In genomic region chr2:59850554-59850953, GRCh38 we compare ENCODE assay signal across 30 cellular contexts.
"Had no signal": no experiment of that assay in that cellular context is flagged by ENCODE, and none has a peak within 500 bp of the region (broad histone marks: within the 10 kb centered on the region; RNA-seq: fewer than 3 reads in every experiment).

No MANE protein-coding gene starts in this region.

- H3K36me3 Mint-ChIP-seq: mesothelial cell of epicardium; naive B cell; natural killer cell; stimulated activated memory B cell treated with anti-CD40 and anti-IgM and Interleukin-4, amounts not matched to agents 10 μg/mL and 1 μg/mL and 100 μg/mL, for 72 hours; type B pancreatic cell had no signal

- H3K4me3 Mint-ChIP-seq: mesothelial cell of epicardium; naive B cell; natural killer cell; nephron progenitor cell; stimulated activated memory B cell treated with anti-CD40 and anti-IgM and Interleukin-4, amounts not matched to agents 10 μg/mL and 1 μg/mL and 100 μg/mL, for 72 hours; stimulated activated naive CD8-positive, alpha-beta T cell treated with anti-CD3 and anti-CD28 coated beads, Interleukin-15, amount 100 ng/mL, for 72 hours; type B pancreatic cell had no signal

- H3K27me3 Mint-ChIP-seq: naive B cell; stimulated activated naive CD8-positive, alpha-beta T cell treated with anti-CD3 and anti-CD28 coated beads, Interleukin-15, amount 100 ng/mL, for 72 hours had no signal

- H3K9me3 Mint-ChIP-seq: nephron progenitor cell; stimulated activated memory B cell treated with anti-CD40 and anti-IgM and Interleukin-4, amounts not matched to agents 10 μg/mL and 1 μg/mL and 100 μg/mL, for 72 hours; type B pancreatic cell had no signal

- DNase-seq: hippocampal formation; kidney glomerular epithelial cell; left colon; left lung; lower lobe of right lung; mammary epithelial cell; mesendoderm; naive B cell; natural killer cell; nephron progenitor cell; nucleus accumbens; pancreas; posterior cingulate gyrus; retina; right cardiac atrium; stimulated activated CD4-positive, alpha-beta T cell treated with anti-CD3 and anti-CD28 coated beads, Interleukin-1b, Interleukin-23, amount 100 ng/mL, for 48 hours; stimulated activated CD4-positive, alpha-beta T cell treated with anti-CD3 and anti-CD28 coated beads, Interleukin-2, amount 100 ng/mL, for 48 hours; stimulated activated CD4-positive, alpha-beta T cell treated with anti-CD3 and anti-CD28 coated beads, Interleukin-4, amount 100 ng/mL, for 4 hours; stimulated activated CD8-positive, alpha-beta memory T cell treated with anti-CD3 and anti-CD28 coated beads, Interleukin-4, amount 100 ng/mL, for 48 hours; stimulated activated naive CD4-positive, alpha-beta T cell treated with Interleukin-2 at 50 U/mL for 16 hours; stimulated activated naive CD8-positive, alpha-beta T cell treated with anti-CD3 and anti-CD28 coated beads, Interleukin-15, amount 100 ng/mL, for 72 hours; substantia nigra; uterus had no signal

- H3K9me3 ChIP-seq: left lung, lower lobe of right lung, pancreas, prostate gland, tibial nerve, uterus had no signal

- H3K36me3 ChIP-seq: left lung, lower lobe of right lung, pancreas, prostate gland, tibial nerve, uterus had no signal

- H3K27me3 ChIP-seq: left lung, pancreas, tibial nerve, uterus had no signal

- ATAC-seq: left colon; left lung; lower lobe of right lung; natural killer cell; pancreas; right cardiac atrium; sciatic nerve; stimulated activated memory B cell treated with anti-CD40 and anti-IgM and Interleukin-4, amounts not matched to agents 10 μg/mL and 1 μg/mL and 100 μg/mL, for 72 hours; stimulated activated naive CD8-positive, alpha-beta T cell treated with anti-CD3 and anti-CD28 coated beads, Interleukin-15, amount 100 ng/mL, for 72 hours had no signal

- H3K4me3 ChIP-seq: left lung, lower lobe of right lung, pancreas, prostate gland, skin epidermis, tibial nerve, uterus had no signal

- H3K4me1 Mint-ChIP-seq: mesothelial cell of epicardium; stimulated activated naive CD8-positive, alpha-beta T cell treated with anti-CD3 and anti-CD28 coated beads, Interleukin-15, amount 100 ng/mL, for 72 hours had no signal

- H3K27ac Mint-ChIP-seq: mesothelial cell of epicardium; natural killer cell; nephron progenitor cell; stimulated activated memory B cell treated with anti-CD40 and anti-IgM and Interleukin-4, amounts not matched to agents 10 μg/mL and 1 μg/mL and 100 μg/mL, for 72 hours; stimulated activated naive CD8-positive, alpha-beta T cell treated with anti-CD3 and anti-CD28 coated beads, Interleukin-15, amount 100 ng/mL, for 72 hours; type B pancreatic cell had no signal

- H3K4me1 ChIP-seq: left lung, lower lobe of right lung, pancreas, prostate gland, tibial nerve, uterus had no signal
